In genomic region chr1:8822383-8823294, GRCh38 we compare ENCODE assay signal across 8 cellular contexts. TPM values are rescaled to one million over a fixed set of nuclear protein-coding genes. Genes with fewer than 3 reads are reported as not detected.
DNase-seq lines count a peak whose midpoint lies in the region; ATAC-seq and TF ChIP-seq lines count a peak whose summit lies in the region.

No MANE protein-coding gene starts in this region.

- no peak overlapping the region for H3K9ac ChIP-seq in SK-N-MC (ENCODE audit: insufficient read length)

- H3K27ac ChIP-seq in SK-N-MC, result peak overlapping the region; percentile 96
- peak overlapping the region in 7 of 12 donors; percentile 3 to 51 (median 36) for H3K27ac ChIP-seq in heart left ventricle
- peak overlapping the region; percentile 52 for H3K27ac ChIP-seq in suprapubic skin

- H3K4me3 ChIP-seq in SK-N-MC (peak overlapping the region; percentile 58), heart left ventricle (no peak overlapping the region), suprapubic skin (no peak overlapping the region)

- H3K36me3 ChIP-seq in SK-N-MC (ENCODE audit: insufficient read depth, low read length), result no peaks in the 10 kb centered on the region
- no peaks in the 10 kb centered on the region for H3K36me3 ChIP-seq in heart left ventricle
- H3K36me3 ChIP-seq in suprapubic skin, result no peaks in the 10 kb centered on the region

- TF ChIP-seq POLR2A in heart left ventricle (IDR thresholded peaks at IDR 0.05) (no peak), suprapubic skin (IDR thresholded peaks at IDR 0.05) (no peak)

- peak; percentile 78 for DNase-seq in A172 (ENCODE audit: low spot score)
- DNase-seq in HuH-7 (ENCODE audit: low spot score), result peak; percentile 52
- DNase-seq in SK-N-MC (ENCODE audit: low read depth, low spot score), result peak; percentile 88
- DNase-seq in heart left ventricle, result peak in 3 of 5 donors; percentile 26 to 42 (median 36)
- DNase-seq in suprapubic skin (ENCODE audit: low spot score in 2 of 2), result peak in 1 of 2 donors; percentile 63
- no peak for DNase-seq in pons (ENCODE audit: low spot score)
- no peak for DNase-seq in activated T-cell treated with anti-CD3 and anti-CD28 coated beads for 4 hours

- WGBS in heart left ventricle, 4 donors, result 58 to 62% (median 60%) methylated on average over 10 of the region's 10 CpGs
- 41% methylated on average over 10 of the region's 10 CpGs for WGBS in suprapubic skin

- no peaks in the 10 kb centered on the region for H3K9me3 ChIP-seq in SK-N-MC (ENCODE audit: low read depth, low read length)
- H3K9me3 ChIP-seq in heart left ventricle, result no peaks in the 10 kb centered on the region
- H3K9me3 ChIP-seq in suprapubic skin, result no peaks in the 10 kb centered on the region

- ATAC-seq in heart left ventricle, result peak; percentile 49 to 82 (median 74)
- no peak for ATAC-seq in HG02884 (IDR thresholded peaks at IDR 0.05; ENCODE audit: unreplicated experiment)

- intact Hi-C loops in heart left ventricle (cut with DNase I), result no loop called here

- no peak for TF ChIP-seq EP300 in suprapubic skin (IDR thresholded peaks at IDR 0.05)

- H3K4me1 ChIP-seq in heart left ventricle, result peaks cover 0 to 31% (median 19%) of the 10 kb centered on the region in 12 donors
- H3K4me1 ChIP-seq in suprapubic skin, result peaks cover 30% of the 10 kb centered on the region

- H3K27me3 ChIP-seq in heart left ventricle, result no peaks in the 10 kb centered on the region
- H3K27me3 ChIP-seq in suprapubic skin, result no peaks in the 10 kb centered on the region

- TF ChIP-seq CTCF in heart left ventricle (IDR thresholded peaks at IDR 0.05) (no peak), suprapubic skin (IDR thresholded peaks at IDR 0.05) (no peak)

RNA-seq across cellular contexts. Expression of gene RERE, which starts 5.2 kb away (rescaled TPM):
- total RNA-seq in A172 (2014; rRNA removed; shearing (Covaris generic)), result 7.0 and 24.3 TPM in 2 replicates
- total RNA-seq in heart left ventricle, result 100 to 1,000 TPM in 8 of 9 donors, 10 to 100 TPM in 1; 65.9 to 236 (median 135) TPM
- 100 to 1,000 TPM in 1 of 2 donors, 10 to 100 TPM in 1; 53.5 to 120 TPM for polyA plus RNA-seq in heart left ventricle
- 100 to 1,000 TPM in 2 of 4 donors, 10 to 100 TPM in 2; 43.4 to 113 (median 83.3) TPM for total RNA-seq in suprapubic skin

RNA-seq across cellular contexts. Expression of gene ENO1, which starts 55.8 kb away (rescaled TPM):
- total RNA-seq in A172 (2014; rRNA removed; shearing (Covaris generic)), result 1,393 and 1,401 TPM in 2 replicates
- 100 to 1,000 TPM in 8 of 9 donors, 10 to 100 TPM in 1; 92.2 to 557 (median 174) TPM for total RNA-seq in heart left ventricle
- 100 to 1,000 TPM in 1 of 2 donors, 10 to 100 TPM in 1; 71.1 to 547 TPM for polyA plus RNA-seq in heart left ventricle
- total RNA-seq in suprapubic skin, result 100 to 1,000 TPM; 406 to 694 (median 578) TPM

Comparison
In these comparisons a context has a peak if more than half of its experiments do, and no peak if none do; other contexts are left out.
1. DNase-seq: peak in A172 (single experiment), HuH-7 (single experiment), SK-N-MC (single experiment) and heart left ventricle (3 of 5); none in pons (single experiment) and activated T-cell treated with anti-CD3 and anti-CD28 coated beads for 4 hours (single experiment).
2. H3K27ac ChIP-seq: peak in every context shown above with its lines; median percentile 96 in SK-N-MC; 52 in suprapubic skin; 36 in heart left ventricle.